In the genomic region with DNA sequence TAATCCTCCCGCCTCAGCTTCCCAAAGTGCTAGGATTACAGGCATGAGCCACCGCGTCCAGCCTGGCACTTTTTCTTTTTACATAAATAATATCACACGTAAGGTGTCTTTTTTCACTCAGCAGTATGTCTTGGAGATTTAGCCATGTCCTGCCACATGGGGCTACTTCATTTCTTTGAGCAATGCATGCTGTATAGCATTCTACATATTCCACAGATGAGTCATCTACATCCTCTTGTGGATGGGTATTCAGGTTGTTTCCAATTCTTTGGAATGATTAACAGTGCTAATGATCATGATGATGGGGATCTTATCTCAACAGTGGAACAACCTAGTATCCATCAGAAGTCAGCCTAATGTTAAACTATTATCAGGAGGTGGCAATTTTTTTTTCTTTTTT, we compare ENCODE assay signal across 19 cellular contexts. TPM values are rescaled to one million over a fixed set of nuclear protein-coding genes. Genes with fewer than 3 reads are reported as not detected.
DNase-seq lines count a peak whose midpoint lies in the region; ATAC-seq and TF ChIP-seq lines count a peak whose summit lies in the region.
"Had no signal": no experiment of that assay in that cellular context is flagged by ENCODE, and none has a peak within 500 bp of the region (broad histone marks: within the 10 kb centered on the region; RNA-seq: fewer than 3 reads in every experiment).

No MANE protein-coding gene starts in this region.

- TF ChIP-seq CTCF in RWPE1 (conservative IDR thresholded peaks at IDR 0.05; ENCODE audit: low read depth) = no peak
- TF ChIP-seq CTCF in epithelial cell of proximal tubule (conservative IDR thresholded peaks at IDR 0.05; ENCODE audit: low read depth, low read length) = peak; percentile 16
- no peak for TF ChIP-seq CTCF in osteoblast (IDR thresholded peaks at IDR 0.05; ENCODE audit: extremely low read depth, low read depth, low read length)
- TF ChIP-seq CTCF in GM13976 (IDR thresholded peaks at IDR 0.05; ENCODE audit: borderline replicate concordance, control extremely low read depth, extremely low read depth, insufficient read depth, missing control alignments) = no peak

- H3K27ac ChIP-seq in GM23248 = no peak overlapping the region
- H3K27ac ChIP-seq in RWPE1 = peak overlapping the region; percentile 36; the same call in 1 of the 2 replicates
- H3K27ac ChIP-seq in osteoblast (ENCODE audit: low read depth, low read length) = no peak overlapping the region
- H3K27ac ChIP-seq: colonic mucosa, neural progenitor cell, transverse colon had no signal

- ATAC-seq in HG02885 (IDR thresholded peaks at IDR 0.05; ENCODE audit: poor library complexity, unreplicated experiment) = no peak
- ATAC-seq in GM21723 (IDR thresholded peaks at IDR 0.05; ENCODE audit: unreplicated experiment) = no peak
- no peak for ATAC-seq in GM18505 (IDR thresholded peaks at IDR 0.05; ENCODE audit: unreplicated experiment)

- H3K4me2 ChIP-seq in GM23248 (ENCODE audit: unreplicated experiment) (no peak overlapping the region), osteoblast (ENCODE audit: insufficient read depth, low read length) (no peak overlapping the region)
- H3K4me2 ChIP-seq: neural progenitor cell had no signal

- no peaks in the 10 kb centered on the region for H3K4me1 ChIP-seq in GM23248 (ENCODE audit: insufficient read depth)
- H3K4me1 ChIP-seq in osteoblast (ENCODE audit: insufficient read depth, low read length) = no peaks in the 10 kb centered on the region
- H3K4me1 ChIP-seq: colonic mucosa, neural progenitor cell, transverse colon had no signal

- H3K9me2 ChIP-seq in GM23248 (ENCODE audit: insufficient read depth) = no peaks in the 10 kb centered on the region

- DNase-seq in GM23248 (peak; percentile 57), RWPE1 (ENCODE audit: low spot score) (peak; percentile 82), epithelial cell of proximal tubule (ENCODE audit: low read depth) (peak; percentile 46), osteoblast (ENCODE audit: insufficient read length, low spot score, missing footprints) (peak; percentile 89), GM13976 (ENCODE audit: low spot score) (no peak)
- DNase-seq: activated CD4-positive, alpha-beta T cell treated with anti-CD3 and anti-CD28 coated beads for 48 hours; activated naive CD8-positive, alpha-beta T cell treated with anti-CD3 and anti-CD28 coated beads, Interleukin-2, amount 10 ng/mL, durations not matched to agents 7 days and 5 days; activated T-cell treated with anti-CD3 and anti-CD28 coated beads, Interleukin-2, amount 50 U/mL, for 24 hours; CD8-positive, alpha-beta memory T cell; KG1; NCI-H1417; NCI-H69; stimulated activated CD4-positive, alpha-beta T cell treated with anti-CD3 and anti-CD28 coated beads, Interleukin-4, amount 100 ng/mL, for 24 hours; transverse colon had no signal

- TF ChIP-seq POLR2A in GM18505 (IDR thresholded peaks at IDR 0.05; ENCODE audit: borderline replicate concordance, extremely low read depth, insufficient read depth, insufficient read length) = no peak

- H4K20me1 ChIP-seq in GM23248 (ENCODE audit: insufficient read depth) (no peaks in the 10 kb centered on the region), osteoblast (ENCODE audit: insufficient read depth, low read length) (no peaks in the 10 kb centered on the region)

- POLR2A ChIA-PET in RWPE1 (lab: Yijun Ruan, JAX; ENCODE audit: low non-redundant PET) = no interaction called here

- H3K4me3 ChIP-seq in GM23248 = no peak overlapping the region
- no peak overlapping the region for H3K4me3 ChIP-seq in epithelial cell of proximal tubule (ENCODE audit: low read depth, low read length)
- H3K4me3 ChIP-seq in osteoblast (ENCODE audit: insufficient read depth, low read length) = no peak overlapping the region
- H3K4me3 ChIP-seq: colonic mucosa, neural progenitor cell, transverse colon had no signal

- no peak overlapping the region for H2AFZ ChIP-seq in GM23248
- no peak overlapping the region for H2AFZ ChIP-seq in osteoblast (ENCODE audit: low read length)
- H2AFZ ChIP-seq: neural progenitor cell had no signal

- in situ Hi-C loops in GM23248 (cut with MboI) = no loop called here
- in situ Hi-C loops in GM13976 (cut with MboI; ENCODE audit: low sequenced_read_pairs, unreplicated experiment) = no loop called here

- H3K27me3 ChIP-seq in GM23248 (replicated peaks; ENCODE audit: insufficient read depth) = no peaks in the 10 kb centered on the region; the same call in 1 of the 2 replicates
- peaks cover 6% of the 10 kb centered on the region for H3K27me3 ChIP-seq in osteoblast (ENCODE audit: insufficient read depth, low read length)
- H3K27me3 ChIP-seq: colonic mucosa, neural progenitor cell, transverse colon had no signal

- H3K9me3 ChIP-seq in GM23248 (ENCODE audit: low read depth) (no peaks in the 10 kb centered on the region), osteoblast (ENCODE audit: low read depth, low read length) (no peaks in the 10 kb centered on the region)
- H3K9me3 ChIP-seq: colonic mucosa, transverse colon had no signal

- no peak overlapping the region for H3K9ac ChIP-seq in GM23248
- H3K9ac ChIP-seq: neural progenitor cell had no signal

- H3K36me3 ChIP-seq in GM23248 (ENCODE audit: low read depth) = no peaks in the 10 kb centered on the region
- H3K36me3 ChIP-seq in osteoblast (ENCODE audit: insufficient read depth, low read length) = no peaks in the 10 kb centered on the region
- H3K36me3 ChIP-seq: colonic mucosa, neural progenitor cell, transverse colon had no signal

- no peaks in the 10 kb centered on the region for H3K79me2 ChIP-seq in GM23248 (ENCODE audit: insufficient read depth)
- H3K79me2 ChIP-seq in osteoblast (ENCODE audit: insufficient read depth, low read length) = no peaks in the 10 kb centered on the region

- CTCF ChIA-PET in RWPE1 (lab: Yijun Ruan, JAX) = no interaction called here

- no peaks in the 10 kb centered on the region for H3F3A ChIP-seq in GM23248 (ENCODE audit: insufficient read depth)

- 91% methylated on average over 4 of the region's 4 CpGs for WGBS in GM23248 (ENCODE audit: low coverage in 1 of 2, low lambda C conversion rate in 2 of 2, missing lambda C conversion rate in 2 of 2), 2 experiments

RNA-seq across cellular contexts. Expression of a gene that starts 50.8 kb away (rescaled TPM):
- 16.1 and 17.5 TPM in 2 replicates for total RNA-seq in GM23248 (2014; rRNA removed; shearing (Covaris generic))
- polyA plus RNA-seq in GM23248 (2016; fragmentation: Nextera tagmentation; extraction: Ambion mirVana) = 15.4 and 15.7 TPM in 2 replicates
- total RNA-seq in epithelial cell of proximal tubule (8.5 and 9.6 TPM in 2 replicates), osteoblast (18.5 and 19.4 TPM in 2 replicates)
- polyA plus RNA-seq: CD8-positive, alpha-beta memory T cell had no signal
